In the genomic region with DNA sequence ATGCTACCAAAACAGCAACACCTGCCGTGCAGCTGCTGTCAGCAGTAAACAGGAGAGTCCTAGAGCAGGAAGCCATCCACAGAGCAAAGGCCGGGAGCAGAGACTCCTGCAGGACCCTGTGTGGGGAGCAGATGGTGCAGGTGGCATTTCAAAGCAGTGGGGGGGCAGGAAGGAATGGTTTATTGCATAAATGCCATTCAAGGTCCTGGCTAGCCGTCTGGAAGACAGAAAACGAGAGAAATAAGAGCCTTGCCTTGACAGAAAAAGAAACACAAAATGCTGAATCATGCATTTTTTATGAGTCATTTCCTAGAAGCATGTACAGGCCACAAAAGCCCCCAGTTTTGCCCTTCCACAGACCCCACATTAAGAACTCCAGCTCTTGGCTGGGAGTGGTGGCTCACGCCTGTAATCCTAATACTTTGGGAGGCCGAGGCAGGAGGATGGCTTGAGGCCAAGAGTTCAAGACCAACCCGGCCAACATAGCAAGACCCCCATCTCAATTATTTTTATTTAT, we compare ENCODE assay signal across 9 cellular contexts. TPM values are rescaled to one million over a fixed set of nuclear protein-coding genes. Genes with fewer than 3 reads are reported as not detected.
DNase-seq lines count a peak whose midpoint lies in the region; ATAC-seq, FAIRE-seq and TF ChIP-seq lines count a peak whose summit lies in the region.
"Had no signal": no experiment of that assay in that cellular context is flagged by ENCODE, and none has a peak within 500 bp of the region (broad histone marks: within the 10 kb centered on the region; RNA-seq: fewer than 3 reads in every experiment).

No MANE protein-coding gene starts in this region.

- H3K4me3 ChIP-seq in epithelial cell of esophagus (ENCODE audit: low read length): no peak overlapping the region
- H3K4me3 ChIP-seq in thymus (ENCODE audit: low read length): no peak overlapping the region
- H3K4me3 ChIP-seq in CD4-positive, alpha-beta memory T cell (ENCODE audit: low read length in 2 of 2): no peak overlapping the region

- no peak for FAIRE-seq in D721Med (lab: Jason Lieb, UNC)
- FAIRE-seq: TTC549 had no signal

- H3K27ac Mint-ChIP-seq in activated naive CD8-positive, alpha-beta T cell treated with anti-CD3 and anti-CD28 coated beads, Interleukin-2, amount 10 ng/mL, durations not matched to agents 7 days and 5 days: no peak overlapping the region
- no peak overlapping the region for H3K27ac Mint-ChIP-seq in activated naive CD8-positive, alpha-beta T cell treated with anti-CD3 and anti-CD28 coated beads for 36 hours
- H3K27ac Mint-ChIP-seq in CD4-positive, alpha-beta memory T cell: no peak overlapping the region

- 15% methylated on average over 7 of the region's 7 CpGs for WGBS in thymus

- H3K36me3 Mint-ChIP-seq in activated naive CD8-positive, alpha-beta T cell treated with anti-CD3 and anti-CD28 coated beads, Interleukin-2, amount 10 ng/mL, durations not matched to agents 7 days and 5 days: no peaks in the 10 kb centered on the region
- H3K36me3 Mint-ChIP-seq in activated naive CD8-positive, alpha-beta T cell treated with anti-CD3 and anti-CD28 coated beads for 36 hours: peaks cover 2% of the 10 kb centered on the region
- no peaks in the 10 kb centered on the region for H3K36me3 Mint-ChIP-seq in CD4-positive, alpha-beta memory T cell

- peaks cover 5% of the 10 kb centered on the region for H3K4me1 ChIP-seq in thymus (ENCODE audit: control insufficient read depth, insufficient read depth, low read length)
- no peaks in the 10 kb centered on the region for H3K4me1 ChIP-seq in CD4-positive, alpha-beta memory T cell (ENCODE audit: insufficient read depth, low read length)

- ATAC-seq in activated naive CD8-positive, alpha-beta T cell treated with anti-CD3 and anti-CD28 coated beads, Interleukin-2, amount 10 ng/mL, durations not matched to agents 7 days and 5 days (ENCODE audit: low read depth): no peak
- no peak for ATAC-seq in GM21447 (IDR thresholded peaks at IDR 0.05; ENCODE audit: unreplicated experiment)

- H3K27me3 Mint-ChIP-seq in activated naive CD8-positive, alpha-beta T cell treated with anti-CD3 and anti-CD28 coated beads, Interleukin-2, amount 10 ng/mL, durations not matched to agents 7 days and 5 days: peaks cover 10% of the 10 kb centered on the region
- H3K27me3 Mint-ChIP-seq in activated naive CD8-positive, alpha-beta T cell treated with anti-CD3 and anti-CD28 coated beads for 36 hours: peaks cover 34% of the 10 kb centered on the region
- H3K27me3 Mint-ChIP-seq in CD4-positive, alpha-beta memory T cell: no peaks in the 10 kb centered on the region

- peak overlapping the region; percentile 61 for H3K4me3 Mint-ChIP-seq in activated naive CD8-positive, alpha-beta T cell treated with anti-CD3 and anti-CD28 coated beads, Interleukin-2, amount 10 ng/mL, durations not matched to agents 7 days and 5 days
- H3K4me3 Mint-ChIP-seq in activated naive CD8-positive, alpha-beta T cell treated with anti-CD3 and anti-CD28 coated beads for 36 hours: no peak overlapping the region
- H3K4me3 Mint-ChIP-seq in CD4-positive, alpha-beta memory T cell: no peak overlapping the region

- H3K27ac ChIP-seq in thymus (ENCODE audit: low read depth): peak overlapping the region; percentile 40
- H3K27ac ChIP-seq in CD4-positive, alpha-beta memory T cell (ENCODE audit: low read depth, low read length): no peak overlapping the region

- DNase-seq in activated naive CD8-positive, alpha-beta T cell treated with anti-CD3 and anti-CD28 coated beads, Interleukin-2, amount 10 ng/mL, durations not matched to agents 7 days and 5 days: no peak
- no peak for DNase-seq in activated naive CD8-positive, alpha-beta T cell treated with anti-CD3 and anti-CD28 coated beads for 36 hours
- DNase-seq in NCI-H69 (lab: John Stamatoyannopoulos, UW) (peak; percentile 86), epithelial cell of esophagus (ENCODE audit: low read depth) (peak; percentile 60), D721Med (ENCODE audit: insufficient read length, low spot score) (no peak)
- no peak for DNase-seq in CD4-positive, alpha-beta memory T cell

- no peaks in the 10 kb centered on the region for H3K9me3 ChIP-seq in thymus (ENCODE audit: control insufficient read depth)
- H3K9me3 ChIP-seq in CD4-positive, alpha-beta memory T cell (ENCODE audit: control insufficient read depth in 1 of 2, low read length in 2 of 2): no peaks in the 10 kb centered on the region

- TF ChIP-seq CTCF in epithelial cell of esophagus (IDR thresholded peaks at IDR 0.05; ENCODE audit: insufficient read depth, low read depth, low read length, missing control alignments): no peak
- TF ChIP-seq CTCF in D721Med (IDR thresholded peaks at IDR 0.05; ENCODE audit: insufficient read depth, missing control alignments): no peak

- POLR2A ChIA-PET in activated naive CD8-positive, alpha-beta T cell treated with anti-CD3 and anti-CD28 coated beads, Interleukin-2, amount 10 ng/mL, durations not matched to agents 7 days and 5 days (lab: Charles Lee): no interaction called here
- POLR2A ChIA-PET in CD4-positive, alpha-beta memory T cell (lab: Charles Lee; ENCODE audit: partially characterized antibody): no interaction called here

- CTCF ChIA-PET in CD4-positive, alpha-beta memory T cell (lab: Charles Lee; ENCODE audit: partially characterized antibody): interaction anchor here (0.8 to 2.0 kb wide), 3 partner anchors 7 to 39 kb away, joined by 3 to 9 read pairs (median 4); no protein-coding TSS in a partner anchor

- intact Hi-C loops in CD4-positive, alpha-beta memory T cell (cut with micrococcal nuclease): no loop called here

- peaks cover 2% of the 10 kb centered on the region for H3K27me3 ChIP-seq in thymus (ENCODE audit: control insufficient read depth, insufficient read depth)
- no peaks in the 10 kb centered on the region for H3K27me3 ChIP-seq in CD4-positive, alpha-beta memory T cell (ENCODE audit: insufficient read depth, low read length)

- no peaks in the 10 kb centered on the region for H3K9me3 Mint-ChIP-seq in activated naive CD8-positive, alpha-beta T cell treated with anti-CD3 and anti-CD28 coated beads, Interleukin-2, amount 10 ng/mL, durations not matched to agents 7 days and 5 days
- H3K9me3 Mint-ChIP-seq in activated naive CD8-positive, alpha-beta T cell treated with anti-CD3 and anti-CD28 coated beads for 36 hours: no peaks in the 10 kb centered on the region
- H3K9me3 Mint-ChIP-seq in CD4-positive, alpha-beta memory T cell: peaks cover 0 to 2% (median 0%) of the 10 kb centered on the region in 8 donors

- H3K4me1 Mint-ChIP-seq in activated naive CD8-positive, alpha-beta T cell treated with anti-CD3 and anti-CD28 coated beads, Interleukin-2, amount 10 ng/mL, durations not matched to agents 7 days and 5 days: peaks cover 11% of the 10 kb centered on the region
- peaks cover 11% of the 10 kb centered on the region for H3K4me1 Mint-ChIP-seq in activated naive CD8-positive, alpha-beta T cell treated with anti-CD3 and anti-CD28 coated beads for 36 hours
- no peaks in the 10 kb centered on the region for H3K4me1 Mint-ChIP-seq in CD4-positive, alpha-beta memory T cell

- H3K36me3 ChIP-seq in thymus (ENCODE audit: control insufficient read depth, insufficient read depth): no peaks in the 10 kb centered on the region
- H3K36me3 ChIP-seq in CD4-positive, alpha-beta memory T cell (ENCODE audit: insufficient read depth, low read length): no peaks in the 10 kb centered on the region

RNA-seq across cellular contexts. Expression of gene RSPH6A, which starts 5.4 kb away (rescaled TPM):
- total RNA-seq in activated naive CD8-positive, alpha-beta T cell treated with anti-CD3 and anti-CD28 coated beads, Interleukin-2, amount 10 ng/mL, durations not matched to agents 7 days and 5 days: under 1 TPM; 0.30 to 0.40 TPM
- under 1 TPM; 0.12 to 0.21 TPM for total RNA-seq in activated naive CD8-positive, alpha-beta T cell treated with anti-CD3 and anti-CD28 coated beads for 36 hours
- 0.14 TPM for polyA plus RNA-seq in thymus
- under 1 TPM; 0.29 to 0.39 TPM for total RNA-seq in CD4-positive, alpha-beta memory T cell
- not detected for polyA plus RNA-seq in CD4-positive, alpha-beta memory T cell

RNA-seq across cellular contexts. Expression of gene DMWD, which starts 17.1 kb away (rescaled TPM):
- 10 to 100 TPM; 47.0 to 50.6 TPM for total RNA-seq in activated naive CD8-positive, alpha-beta T cell treated with anti-CD3 and anti-CD28 coated beads, Interleukin-2, amount 10 ng/mL, durations not matched to agents 7 days and 5 days
- 10 to 100 TPM; 29.5 to 30.7 TPM for total RNA-seq in activated naive CD8-positive, alpha-beta T cell treated with anti-CD3 and anti-CD28 coated beads for 36 hours
- 18.1 TPM for polyA plus RNA-seq in thymus
- 10 to 100 TPM; 49.3 to 52.6 TPM for total RNA-seq in CD4-positive, alpha-beta memory T cell
- polyA plus RNA-seq in CD4-positive, alpha-beta memory T cell: 10 to 100 TPM in 1 of 2 donors, 1 to 10 TPM in 1; 6.9 to 11.7 TPM

RNA-seq across cellular contexts. Expression of gene DMPK, which starts 27.4 kb away (rescaled TPM):
- 10 to 100 TPM; 26.4 to 32.2 TPM for total RNA-seq in activated naive CD8-positive, alpha-beta T cell treated with anti-CD3 and anti-CD28 coated beads, Interleukin-2, amount 10 ng/mL, durations not matched to agents 7 days and 5 days
- total RNA-seq in activated naive CD8-positive, alpha-beta T cell treated with anti-CD3 and anti-CD28 coated beads for 36 hours: 1 to 10 TPM; 7.3 to 8.6 TPM
- polyA plus RNA-seq in thymus: 59.4 TPM
- total RNA-seq in CD4-positive, alpha-beta memory T cell: 10 to 100 TPM; 30.8 to 32.9 TPM
- polyA plus RNA-seq in CD4-positive, alpha-beta memory T cell: 1 to 10 TPM in 1 of 2 donors, not detected in 1; 1.3 TPM

RNA-seq across cellular contexts. Expression of gene SIX5, which starts 40.6 kb away (rescaled TPM):
- total RNA-seq in activated naive CD8-positive, alpha-beta T cell treated with anti-CD3 and anti-CD28 coated beads, Interleukin-2, amount 10 ng/mL, durations not matched to agents 7 days and 5 days: 1 to 10 TPM; 1.8 to 2.5 TPM
- total RNA-seq in activated naive CD8-positive, alpha-beta T cell treated with anti-CD3 and anti-CD28 coated beads for 36 hours: 1 to 10 TPM; 1.6 to 1.7 TPM
- polyA plus RNA-seq in thymus: 7.0 TPM
- 1 to 10 TPM; 1.5 to 1.7 TPM for total RNA-seq in CD4-positive, alpha-beta memory T cell
- polyA plus RNA-seq in CD4-positive, alpha-beta memory T cell: under 1 TPM in 1 of 2 donors, not detected in 1; 0.08 TPM

RNA-seq across cellular contexts. Expression of gene SYMPK, which starts 53.2 kb away (rescaled TPM):
- 100 to 1,000 TPM; 100 to 113 TPM for total RNA-seq in activated naive CD8-positive, alpha-beta T cell treated with anti-CD3 and anti-CD28 coated beads, Interleukin-2, amount 10 ng/mL, durations not matched to agents 7 days and 5 days
- total RNA-seq in activated naive CD8-positive, alpha-beta T cell treated with anti-CD3 and anti-CD28 coated beads for 36 hours: 100 to 1,000 TPM; 104 to 109 TPM
- 151 TPM for polyA plus RNA-seq in thymus
- total RNA-seq in CD4-positive, alpha-beta memory T cell: 10 to 100 TPM; 93.9 to 98.2 TPM
- 10 to 100 TPM in 1 of 2 donors, 1 to 10 TPM in 1; 6.0 to 17.5 TPM for polyA plus RNA-seq in CD4-positive, alpha-beta memory T cell

Comparison
In these comparisons a context has a peak if more than half of its experiments do, and no peak if none do; other contexts are left out.
1. DNase-seq: peak in NCI-H69 (single experiment) and epithelial cell of esophagus (single experiment); none in activated naive CD8-positive, alpha-beta T cell treated with anti-CD3 and anti-CD28 coated beads, Interleukin-2, amount 10 ng/mL, durations not matched to agents 7 days and 5 days (single experiment), activated naive CD8-positive, alpha-beta T cell treated with anti-CD3 and anti-CD28 coated beads for 36 hours (single experiment), CD4-positive, alpha-beta memory T cell (0 of 5) and D721Med (single experiment).